Comparison of ENCODE assay signal across 1 cellular context in the genomic region with DNA sequence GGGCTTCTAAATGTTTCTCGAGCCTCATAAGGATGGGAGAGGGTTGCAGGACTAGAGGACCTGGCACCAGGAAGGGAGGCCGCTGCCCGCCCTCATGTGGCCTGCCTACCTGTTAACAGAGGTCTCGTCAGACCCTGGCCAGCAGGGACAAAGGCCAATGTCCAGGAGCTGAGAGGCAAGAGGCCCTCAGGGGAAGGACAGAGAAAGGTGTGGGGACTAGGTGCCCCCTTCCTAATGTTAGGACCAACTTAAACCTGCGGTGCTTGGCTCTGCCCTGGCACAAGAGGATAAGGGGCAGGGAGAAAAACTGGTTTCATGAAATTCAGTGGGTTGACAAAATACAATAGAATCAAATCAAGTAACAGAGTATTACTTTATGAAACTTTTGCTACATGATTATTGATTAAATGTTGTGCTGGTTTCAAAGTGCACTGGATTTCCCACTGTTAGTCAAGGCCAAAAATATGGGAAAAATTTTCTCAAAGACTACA.
TF ChIP-seq lines count a peak whose summit lies in the region.

No MANE protein-coding gene starts in this region.

TF ChIP-seq in HepG2, 621 proteins besides CTCF, POLR2A, EP300 and RAD21 (continued from another document):
- TF ChIP-seq, protein P1, sequence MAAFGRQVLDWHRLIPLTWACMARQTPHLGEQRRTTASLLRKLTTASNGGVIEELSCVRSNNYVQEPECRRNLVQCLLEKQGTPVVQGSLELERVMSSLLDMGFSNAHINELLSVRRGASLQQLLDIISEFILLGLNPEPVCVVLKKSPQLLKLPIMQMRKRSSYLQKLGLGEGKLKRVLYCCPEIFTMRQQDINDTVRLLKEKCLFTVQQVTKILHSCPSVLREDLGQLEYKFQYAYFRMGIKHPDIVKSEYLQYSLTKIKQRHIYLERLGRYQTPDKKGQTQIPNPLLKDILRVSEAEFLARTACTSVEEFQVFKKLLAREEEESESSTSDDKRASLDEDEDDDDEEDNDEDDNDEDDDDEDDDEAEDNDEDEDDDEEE (CRISPR knock-in tag; IDR thresholded peaks at IDR 0.05): no peak
- TF ChIP-seq PCBP1 (IDR thresholded peaks at IDR 0.05; ENCODE audit: borderline replicate concordance, low read depth, low read length): no peak
- TF ChIP-seq SP4 (CRISPR knock-in tag; IDR thresholded peaks at IDR 0.05): no peak
- no peak for TF ChIP-seq E2F1 (CRISPR knock-in tag; IDR thresholded peaks at IDR 0.05)
- TF ChIP-seq FOSL1 (CRISPR knock-in tag; IDR thresholded peaks at IDR 0.05; ENCODE audit: borderline replicate concordance): no peak
- no peak for TF ChIP-seq SMARCC2 (IDR thresholded peaks at IDR 0.05)
- TF ChIP-seq SALL1 (CRISPR knock-in tag; IDR thresholded peaks at IDR 0.05): peak; percentile 88
- no peak for TF ChIP-seq ZNF557 (CRISPR knock-in tag; IDR thresholded peaks at IDR 0.05)
- TF ChIP-seq, protein P2, sequence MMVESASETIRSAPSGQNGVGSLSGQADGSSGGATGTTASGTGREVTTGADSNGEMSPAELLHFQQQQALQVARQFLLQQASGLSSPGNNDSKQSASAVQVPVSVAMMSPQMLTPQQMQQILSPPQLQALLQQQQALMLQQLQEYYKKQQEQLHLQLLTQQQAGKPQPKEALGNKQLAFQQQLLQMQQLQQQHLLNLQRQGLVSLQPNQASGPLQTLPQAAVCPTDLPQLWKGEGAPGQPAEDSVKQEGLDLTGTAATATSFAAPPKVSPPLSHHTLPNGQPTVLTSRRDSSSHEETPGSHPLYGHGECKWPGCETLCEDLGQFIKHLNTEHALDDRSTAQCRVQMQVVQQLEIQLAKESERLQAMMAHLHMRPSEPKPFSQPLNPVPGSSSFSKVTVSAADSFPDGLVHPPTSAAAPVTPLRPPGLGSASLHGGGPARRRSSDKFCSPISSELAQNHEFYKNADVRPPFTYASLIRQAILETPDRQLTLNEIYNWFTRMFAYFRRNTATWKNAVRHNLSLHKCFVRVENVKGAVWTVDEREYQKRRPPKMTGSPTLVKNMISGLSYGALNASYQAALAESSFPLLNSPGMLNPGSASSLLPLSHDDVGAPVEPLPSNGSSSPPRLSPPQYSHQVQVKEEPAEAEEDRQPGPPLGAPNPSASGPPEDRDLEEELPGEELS (CRISPR knock-in tag; IDR thresholded peaks at IDR 0.05): no peak
- TF ChIP-seq ZSCAN30 (CRISPR knock-in tag; IDR thresholded peaks at IDR 0.05): no peak
- no peak for TF ChIP-seq ISL2 (CRISPR knock-in tag; IDR thresholded peaks at IDR 0.05)
